ENCODE assay signal across 6 cellular contexts in genomic region chr1:153611356-153611755, GRCh38. TPM values are rescaled to one million over a fixed set of nuclear protein-coding genes. Genes with fewer than 3 reads are reported as not detected.
DNase-seq lines count a peak whose midpoint lies in the region; ATAC-seq lines count a peak whose summit lies in the region.

No MANE protein-coding gene starts in this region.

- H3K9me3 ChIP-seq in right cardiac atrium (ENCODE audit: control insufficient read depth, low read length) (no peaks in the 10 kb centered on the region), mucosa of rectum (ENCODE audit: control insufficient read depth in 2 of 2, low read length in 2 of 2) (no peaks in the 10 kb centered on the region), aorta (ENCODE audit: control insufficient read depth, low read length) (no peaks in the 10 kb centered on the region)

- H3K4me3 ChIP-seq in right cardiac atrium (ENCODE audit: low read length) = peak overlapping the region; percentile 70
- peak overlapping the region; percentile 80 to 93 for H3K4me3 ChIP-seq in mucosa of rectum (ENCODE audit: low read length in 2 of 2)
- peak overlapping the region; percentile 50 to 77 for H3K4me3 ChIP-seq in aorta (ENCODE audit: low read length in 2 of 2)

- WGBS in right cardiac atrium = 64% methylated on average over 1 of the region's 1 CpG
- WGBS in aorta, 2 donors = 41 to 44% methylated on average over 1 of the region's 1 CpG

- H3K4me1 ChIP-seq in right cardiac atrium (ENCODE audit: control insufficient read depth, insufficient read depth, low read length) = peaks cover 15% of the 10 kb centered on the region
- peaks cover 47 to 67% of the 10 kb centered on the region in 2 donors for H3K4me1 ChIP-seq in mucosa of rectum (ENCODE audit: control insufficient read depth in 2 of 2, insufficient read depth in 2 of 2, low read length in 2 of 2)
- no peaks in the 10 kb centered on the region for H3K4me1 ChIP-seq in aorta (ENCODE audit: control insufficient read depth in 1 of 2, insufficient read depth in 2 of 2, low read length in 2 of 2)

- peak overlapping the region; percentile 95 to 96 for H3K9ac ChIP-seq in mucosa of rectum (ENCODE audit: low read depth in 1 of 2, low read length in 2 of 2)

- peak overlapping the region; percentile 78 for H3K27ac ChIP-seq in right cardiac atrium (ENCODE audit: low read length)
- H3K27ac ChIP-seq in mucosa of rectum (ENCODE audit: low read depth in 2 of 2, low read length in 2 of 2) = peak overlapping the region; percentile 94 to 95
- no peak overlapping the region for H3K27ac ChIP-seq in aorta (ENCODE audit: low read depth in 1 of 2, low read length in 2 of 2)

- H3K36me3 ChIP-seq in mucosa of rectum (ENCODE audit: control insufficient read depth in 2 of 2, insufficient read depth in 2 of 2, low read length in 2 of 2) (peaks cover 14 to 15% of the 10 kb centered on the region in 2 donors), aorta (ENCODE audit: control insufficient read depth in 1 of 2, insufficient read depth in 2 of 2, low read length in 1 of 2) (peaks cover 0 to 2% of the 10 kb centered on the region in 2 donors)

- DNase-seq in right cardiac atrium (no peak), left cardiac atrium (no peak), aorta (no peak), OCI-M1 (lab: John Stamatoyannopoulos, UW) (no peak), COLO829 (ENCODE audit: low spot score) (no peak)

- H3K27me3 ChIP-seq in right cardiac atrium (ENCODE audit: control insufficient read depth, insufficient read depth) (no peaks in the 10 kb centered on the region), mucosa of rectum (ENCODE audit: control insufficient read depth in 2 of 2, insufficient read depth in 2 of 2, low read length in 2 of 2) (no peaks in the 10 kb centered on the region), aorta (ENCODE audit: control insufficient read depth in 1 of 2, insufficient read depth in 2 of 2, low read length in 1 of 2) (no peaks in the 10 kb centered on the region)

- ATAC-seq in right cardiac atrium = no peak
- ATAC-seq in left cardiac atrium = no peak
- no peak for ATAC-seq in aorta (ENCODE audit: low FRiP score)

- intact Hi-C loops in right cardiac atrium (cut with DNase I) (loop anchor here in 1 of 4 donors (5.0 kb wide), 1 partner anchor 39 kb away; no protein-coding TSS in a partner anchor), left cardiac atrium (cut with DNase I) (no loop called here), aorta (cut with DNase I) (loop anchor here in 1 of 2 donors (5.0 kb wide), 2 partner anchors 39 to 104 kb away; no protein-coding TSS in a partner anchor)

RNA-seq across cellular contexts. Expression of gene S100A16, which starts 1.6 kb away (rescaled TPM):
- total RNA-seq in right cardiac atrium (10 to 100 TPM; 42.6 to 56.1 (median 44.3) TPM), left cardiac atrium (10 to 100 TPM; 48.2 to 64.7 TPM), aorta (10 to 100 TPM; 72.8 to 83.4 TPM)
- polyA plus RNA-seq in right cardiac atrium (73.9 TPM), aorta (100 to 1,000 TPM in 1 of 2 donors, 10 to 100 TPM in 1; 86.5 to 116 TPM)

RNA-seq across cellular contexts. Expression of gene S100A14, which starts 4.8 kb away (rescaled TPM):
- total RNA-seq in right cardiac atrium (1 to 10 TPM; 2.5 to 5.6 (median 3.8) TPM), left cardiac atrium (1 to 10 TPM; 1.8 to 5.8 TPM), aorta (not detected)
- polyA plus RNA-seq in right cardiac atrium (4.3 TPM), aorta (10 to 100 TPM in 1 of 2 donors, 1 to 10 TPM in 1; 2.5 to 91.2 TPM)

RNA-seq across cellular contexts. Expression of gene S100A13, which starts 15.9 kb away (rescaled TPM):
- total RNA-seq in right cardiac atrium = 100 to 1,000 TPM; 183 to 265 (median 220) TPM
- 295 TPM for polyA plus RNA-seq in right cardiac atrium
- total RNA-seq in left cardiac atrium = 100 to 1,000 TPM; 169 to 197 TPM
- 100 to 1,000 TPM in 1 of 2 donors, 10 to 100 TPM in 1; 80.0 to 111 TPM for total RNA-seq in aorta
- 100 to 1,000 TPM; 243 to 245 TPM for polyA plus RNA-seq in aorta

RNA-seq across cellular contexts. Expression of gene S100A1, which starts 16.9 kb away (rescaled TPM):
- 1,000 to 10,000 TPM; 1,233 to 1,764 (median 1,522) TPM for total RNA-seq in right cardiac atrium
- 2,571 TPM for polyA plus RNA-seq in right cardiac atrium
- total RNA-seq in left cardiac atrium = 1,000 to 10,000 TPM; 1,254 to 1,508 TPM
- under 1 TPM in 1 of 2 donors, not detected in 1; 0.69 TPM for total RNA-seq in aorta
- 1 to 10 TPM in 1 of 2 donors, under 1 TPM in 1; 0.23 to 7.1 TPM for polyA plus RNA-seq in aorta

RNA-seq across cellular contexts. Expression of gene CHTOP, which starts 22.5 kb away (rescaled TPM):
- total RNA-seq in right cardiac atrium (10 to 100 TPM; 56.1 to 75.3 (median 66.1) TPM), left cardiac atrium (10 to 100 TPM; 60.1 to 61.9 TPM), aorta (10 to 100 TPM; 54.3 to 57.0 TPM)
- polyA plus RNA-seq in right cardiac atrium (65.0 TPM), aorta (10 to 100 TPM; 34.4 to 51.8 TPM)

Comparison
In these comparisons a context has a peak if more than half of its experiments do, and no peak if none do; other contexts are left out.
1. H3K27ac ChIP-seq: peak in right cardiac atrium (single experiment) and mucosa of rectum (2 of 2); none in aorta (0 of 2).
2. Peak in every context shown above with its lines, with median percentiles within 50 percentile points of each other: H3K4me3 ChIP-seq.